Comparison of ENCODE assay signal across 21 cellular contexts in the genomic region with DNA sequence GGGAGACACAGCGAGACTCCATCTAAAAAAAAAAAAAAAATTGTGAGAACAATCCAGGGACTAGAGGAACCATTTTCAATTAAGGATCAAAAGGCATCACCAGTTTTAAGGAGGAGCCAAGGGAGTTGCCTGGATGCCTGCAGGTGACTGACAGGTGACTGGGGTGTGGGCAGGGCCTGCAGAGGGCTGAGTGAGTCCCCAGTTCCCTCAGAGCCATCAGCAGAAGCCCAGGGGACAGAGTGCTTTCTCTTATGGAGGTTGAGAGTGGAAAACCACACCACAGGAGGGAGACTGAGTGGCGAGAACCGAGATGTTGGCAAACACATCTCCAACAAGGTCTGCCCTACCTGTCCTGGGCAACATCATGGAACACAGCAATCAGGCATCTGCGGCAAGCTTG.
"Had no signal": no experiment of that assay in that cellular context is flagged by ENCODE, and none has a peak within 500 bp of the region (broad histone marks: within the 10 kb centered on the region; RNA-seq: fewer than 3 reads in every experiment).

No MANE protein-coding gene starts in this region.

- H3K4me2 ChIP-seq: neural progenitor cell had no signal

- H3K36me3 Mint-ChIP-seq: activated naive CD4-positive, alpha-beta T cell treated with anti-CD3 and anti-CD28 coated beads, Interleukin-2, amount 50 U/mL, for 72 hours; immature natural killer cell; memory B cell; naive thymus-derived CD4-positive, alpha-beta T cell; neural progenitor cell; stimulated activated effector memory CD8-positive, alpha-beta T cell treated with anti-CD3 and anti-CD28 coated beads, Interleukin-12 subunit alpha, Interleukin-12 subunit beta, amount 100 ng/mL, for 72 hours; type B pancreatic cell had no signal

- H3K4me1 Mint-ChIP-seq: immature natural killer cell; memory B cell; stimulated activated effector memory CD8-positive, alpha-beta T cell treated with anti-CD3 and anti-CD28 coated beads, Interleukin-12 subunit alpha, Interleukin-12 subunit beta, amount 100 ng/mL, for 72 hours had no signal

- DNase-seq: activated CD4-positive, alpha-beta T cell treated with anti-CD3 and anti-CD28 coated beads, Interleukin-2, amount 50 U/mL, for 4 hours; activated gamma-delta T cell treated with Interleukin-2 at 50 U/mL for 16 hours; activated T-cell treated with anti-CD3 and anti-CD28 coated beads, Interleukin-2, amount 50 U/mL, for 72 hours; adrenal gland; cerebellar nuclear complex; effector CD4-positive, alpha-beta T cell; gastrocnemius medialis; immature natural killer cell; naive thymus-derived CD4-positive, alpha-beta T cell; psoas muscle; right cardiac atrium; stimulated activated CD4-positive, alpha-beta T cell treated with anti-CD3 and anti-CD28 coated beads, Interleukin-4, amount 100 ng/mL, for 24 hours; testis had no signal

- H3K27me3 ChIP-seq: adrenal gland, gastrocnemius medialis, neural progenitor cell, testis had no signal

- H3K4me3 Mint-ChIP-seq: activated T-cell treated with anti-CD3 and anti-CD28 coated beads, Interleukin-2, amount 50 U/mL, for 72 hours; immature natural killer cell; memory B cell; naive thymus-derived CD4-positive, alpha-beta T cell; neural progenitor cell; stimulated activated effector memory CD8-positive, alpha-beta T cell treated with anti-CD3 and anti-CD28 coated beads, Interleukin-12 subunit alpha, Interleukin-12 subunit beta, amount 100 ng/mL, for 72 hours; type B pancreatic cell had no signal

- H3K27ac Mint-ChIP-seq: activated naive CD4-positive, alpha-beta T cell treated with anti-CD3 and anti-CD28 coated beads, Interleukin-2, amount 50 U/mL, for 72 hours; activated T-cell treated with anti-CD3 and anti-CD28 coated beads, Interleukin-2, amount 50 U/mL, for 72 hours; immature natural killer cell; memory B cell; naive thymus-derived CD4-positive, alpha-beta T cell; neural progenitor cell; stimulated activated effector memory CD8-positive, alpha-beta T cell treated with anti-CD3 and anti-CD28 coated beads, Interleukin-12 subunit alpha, Interleukin-12 subunit beta, amount 100 ng/mL, for 72 hours; type B pancreatic cell had no signal

- H2AFZ ChIP-seq: neural progenitor cell had no signal

- H3K9me3 ChIP-seq: adrenal gland, gastrocnemius medialis, psoas muscle, testis had no signal

- H3K9ac ChIP-seq: neural progenitor cell had no signal

- ATAC-seq: activated naive CD4-positive, alpha-beta T cell treated with anti-CD3 and anti-CD28 coated beads, Interleukin-2, amount 50 U/mL, for 72 hours; activated T-cell treated with anti-CD3 and anti-CD28 coated beads, Interleukin-2, amount 50 U/mL, for 72 hours; esophagus mucosa; gastrocnemius medialis; naive thymus-derived CD4-positive, alpha-beta T cell; psoas muscle; right cardiac atrium; stimulated activated effector memory CD8-positive, alpha-beta T cell treated with anti-CD3 and anti-CD28 coated beads, Interleukin-12 subunit alpha, Interleukin-12 subunit beta, amount 100 ng/mL, for 72 hours had no signal

- H3K4me3 ChIP-seq: adrenal gland, gastrocnemius medialis, neural progenitor cell, psoas muscle, skin epidermis, testis had no signal

- H3K27ac ChIP-seq: adrenal gland, gastrocnemius medialis, neural progenitor cell, psoas muscle, skin epidermis, testis, VCaP had no signal

- H3K27me3 Mint-ChIP-seq: type B pancreatic cell had no signal

- H3K4me1 ChIP-seq: adrenal gland, testis had no signal

- H3K9me3 Mint-ChIP-seq: activated naive CD4-positive, alpha-beta T cell treated with anti-CD3 and anti-CD28 coated beads, Interleukin-2, amount 50 U/mL, for 72 hours; activated T-cell treated with anti-CD3 and anti-CD28 coated beads, Interleukin-2, amount 50 U/mL, for 72 hours; immature natural killer cell; memory B cell; naive thymus-derived CD4-positive, alpha-beta T cell; neural progenitor cell; stimulated activated effector memory CD8-positive, alpha-beta T cell treated with anti-CD3 and anti-CD28 coated beads, Interleukin-12 subunit alpha, Interleukin-12 subunit beta, amount 100 ng/mL, for 72 hours; type B pancreatic cell had no signal

- H3K36me3 ChIP-seq: adrenal gland, gastrocnemius medialis, neural progenitor cell had no signal
